11 cellular contexts compared by ENCODE assay signal in genomic region chr3:188431553-188431952, GRCh38.
DNase-seq lines count a peak whose midpoint lies in the region; FAIRE-seq and TF ChIP-seq lines count a peak whose summit lies in the region.
"Had no signal": no experiment of that assay in that cellular context is flagged by ENCODE, and none has a peak within 500 bp of the region (broad histone marks: within the 10 kb centered on the region; RNA-seq: fewer than 3 reads in every experiment).

No MANE protein-coding gene starts in this region.

- H3K4me3 Mint-ChIP-seq in Calu3 (ENCODE audit: low read depth, unreplicated experiment): peak overlapping the region; percentile 5
- H3K4me3 Mint-ChIP-seq in osteocyte (ENCODE audit: unreplicated experiment): no peak overlapping the region

- H3K27me3 Mint-ChIP-seq in Calu3 (ENCODE audit: unreplicated experiment) (no peaks in the 10 kb centered on the region), osteocyte (ENCODE audit: unreplicated experiment) (no peaks in the 10 kb centered on the region)

- H3K36me3 ChIP-seq in esophagus squamous epithelium: no peaks in the 10 kb centered on the region
- no peaks in the 10 kb centered on the region for H3K36me3 ChIP-seq in kidney (ENCODE audit: control insufficient read depth in 1 of 2, insufficient read depth in 2 of 2, low read length in 2 of 2)

- H3K4me3 ChIP-seq in esophagus squamous epithelium (no peak overlapping the region), kidney (ENCODE audit: low read length in 2 of 2) (no peak overlapping the region)
- H3K4me3 ChIP-seq: lung had no signal

- H3K4me1 Mint-ChIP-seq in Calu3 (ENCODE audit: low read depth, unreplicated experiment) (peaks cover 54% of the 10 kb centered on the region), osteocyte (ENCODE audit: unreplicated experiment) (peaks cover 38% of the 10 kb centered on the region)

- H3K27me3 ChIP-seq in esophagus squamous epithelium: no peaks in the 10 kb centered on the region

- TF ChIP-seq CTCF in Calu3 (IDR thresholded peaks at IDR 0.05; ENCODE audit: unreplicated experiment) (no peak), esophagus squamous epithelium (IDR thresholded peaks at IDR 0.05) (no peak), osteocyte (IDR thresholded peaks at IDR 0.05) (no peak), kidney (IDR thresholded peaks at IDR 0.05; ENCODE audit: borderline replicate concordance, extremely low read depth, insufficient read depth) (no peak)

- H3K9me3 Mint-ChIP-seq in Calu3 (ENCODE audit: low read depth, unreplicated experiment) (peaks cover 2% of the 10 kb centered on the region), osteocyte (ENCODE audit: unreplicated experiment) (peaks cover 19% of the 10 kb centered on the region)

- H3K36me3 Mint-ChIP-seq in Calu3 (ENCODE audit: insufficient read depth, unreplicated experiment) (peaks cover 5% of the 10 kb centered on the region), osteocyte (ENCODE audit: unreplicated experiment) (peaks cover 21% of the 10 kb centered on the region)

- H3K27ac Mint-ChIP-seq in Calu3 (ENCODE audit: unreplicated experiment): peak overlapping the region; percentile 49
- peak overlapping the region; percentile 74 for H3K27ac Mint-ChIP-seq in osteocyte (ENCODE audit: unreplicated experiment)

- WGBS in esophagus squamous epithelium, 2 donors: 66 to 74% methylated on average over 3 of the region's 3 CpGs

- no peak overlapping the region for H3K9ac ChIP-seq in kidney (ENCODE audit: low read length in 2 of 2)

- DNase-seq in Calu3 (peak; percentile 48), NOMO-1 (lab: John Stamatoyannopoulos, UW; ENCODE audit: unreplicated experiment in 2 of 2) (peak; percentile 72 to 97), esophagus squamous epithelium (lab: John Stamatoyannopoulos, UW) (no peak), osteocyte (ENCODE audit: extremely low spot score, unreplicated experiment) (no peak), NCI-H748 (lab: John Stamatoyannopoulos, UW; ENCODE audit: unreplicated experiment) (no peak), kidney (no peak)
- no peak for DNase-seq in effector CD8-positive, alpha-beta T cell (lab: John Stamatoyannopoulos, UW)
- DNase-seq in stimulated activated CD4-positive, alpha-beta T cell treated with anti-CD3 and anti-CD28 coated beads, Interleukin-2, amount 100 ng/mL, for 24 hours: no peak
- DNase-seq: NCI-H1417 treated with DMSO at 0.1 percent for 48 hours, SHP77 had no signal

- no peak for FAIRE-seq in kidney (lab: Jason Lieb, UNC)

- H3K4me1 ChIP-seq in esophagus squamous epithelium: peaks cover 0 to 46% (median 0%) of the 10 kb centered on the region in 3 donors
- H3K4me1 ChIP-seq in kidney (ENCODE audit: control insufficient read depth in 1 of 2, insufficient read depth in 1 of 2, low read depth in 1 of 2, low read length in 2 of 2): peaks cover 2 to 9% of the 10 kb centered on the region in 2 donors

- peak overlapping the region; percentile 31 to 69 (median 57) for H3K27ac ChIP-seq in esophagus squamous epithelium
- H3K27ac ChIP-seq in kidney (ENCODE audit: low read depth in 2 of 2, low read length in 2 of 2): no peak overlapping the region

- TF ChIP-seq POLR2A in esophagus squamous epithelium (IDR thresholded peaks at IDR 0.05): no peak

- no TSS peak for BruUV-seq in Calu3 (replicated peaks; lab: Mats Ljungman, UMichigan)

- CTCF ChIA-PET in Calu3 (lab: Charles Lee): no interaction called here

- no peaks in the 10 kb centered on the region for H3K9me3 ChIP-seq in esophagus squamous epithelium
- no peaks in the 10 kb centered on the region for H3K9me3 ChIP-seq in kidney (ENCODE audit: control insufficient read depth in 1 of 2, low read length in 2 of 2)

- intact Hi-C loops in Calu3 (cut with micrococcal nuclease; ENCODE audit: unreplicated experiment): loop anchor here (5.0 to 10.0 kb wide), 4 partner anchors 64 to 687 kb away; partner anchors contain the start of gene BCL6
- intact Hi-C loops in esophagus squamous epithelium (cut with DNase I): no loop called here
- intact Hi-C loops in kidney (cut with DNase I): no loop called here

Comparison
In these comparisons a context has a peak if more than half of its experiments do, and no peak if none do; other contexts are left out.
1. DNase-seq: peak in Calu3 (single experiment) and NOMO-1 (2 of 2); none in esophagus squamous epithelium (single experiment), osteocyte (single experiment), NCI-H748 (single experiment), kidney (single experiment), effector CD8-positive, alpha-beta T cell (single experiment) and stimulated activated CD4-positive, alpha-beta T cell treated with anti-CD3 and anti-CD28 coated beads, Interleukin-2, amount 100 ng/mL, for 24 hours (0 of 2).
2. H3K27ac ChIP-seq: peak in esophagus squamous epithelium (4 of 4); none in kidney (0 of 2).